ENCODE assay signal across 9 cellular contexts in the genomic region with DNA sequence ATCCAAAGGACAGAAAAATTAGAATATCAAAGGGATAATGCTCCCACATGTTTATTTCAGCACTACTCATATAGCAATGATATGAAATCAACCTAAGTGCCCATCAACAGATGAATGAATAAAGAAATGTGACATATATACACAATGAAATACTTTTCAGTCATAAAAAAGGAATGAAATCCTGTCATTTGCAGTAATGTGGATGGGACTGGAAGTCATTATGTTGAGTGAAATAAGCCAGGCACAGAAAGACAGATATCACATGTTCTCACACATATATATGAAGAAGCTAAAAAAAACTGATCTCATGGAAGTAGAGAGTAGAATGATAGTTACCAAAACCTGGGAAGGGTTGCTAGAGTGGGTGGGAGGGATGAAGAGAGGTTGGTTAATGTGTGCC.
"Had no signal": no experiment of that assay in that cellular context is flagged by ENCODE, and none has a peak within 500 bp of the region (broad histone marks: within the 10 kb centered on the region; RNA-seq: fewer than 3 reads in every experiment).

No MANE protein-coding gene starts in this region.

- H3K4me2 ChIP-seq: GM23338 had no signal

- H2AFZ ChIP-seq: GM23248, GM23338 had no signal

- H3K9ac ChIP-seq: GM23248 had no signal

- H3K4me3 Mint-ChIP-seq: GM23338, H9, HFFc6 had no signal

- H3K36me3 ChIP-seq: HAP-1 had no signal

- H3K27ac Mint-ChIP-seq: GM23338, H9, HFFc6 had no signal

- H3K27ac ChIP-seq: GM23248 had no signal

- H3K9me3 Mint-ChIP-seq: HFFc6 had no signal

- DNase-seq: GM23248, GOT3, H7, H9, HCEC 1CT, HFFc6 had no signal

- H3K9me3 ChIP-seq: HAP-1 had no signal

- ATAC-seq: GM23338, HCT116 had no signal

- H3K4me1 Mint-ChIP-seq: GM23338, H9 had no signal

- H3K4me1 ChIP-seq: HAP-1 had no signal

- H3K4me3 ChIP-seq: GM23248, GM23338, HAP-1 had no signal
